Comparison of ENCODE assay signal across 25 cellular contexts in genomic region chr7:87171282-87171934, GRCh38.
"Had no signal": no experiment of that assay in that cellular context is flagged by ENCODE, and none has a peak within 500 bp of the region (broad histone marks: within the 10 kb centered on the region; RNA-seq: fewer than 3 reads in every experiment).

No MANE protein-coding gene starts in this region.

- H3K9me2 ChIP-seq: SK-N-SH had no signal

- FAIRE-seq: HTR-8/SVneo, RCC 7860 had no signal

- H3K27ac Mint-ChIP-seq: T-helper 1 cell treated with Interleukin-12 subunit alpha and Interleukin-12 subunit beta and Interleukin-4 antibody, amounts not matched to agents 30 μg/mL and 1 μg/mL, for 36 hours had no signal

- H3K9ac ChIP-seq: SK-N-SH had no signal

- ATAC-seq: T-cell had no signal

- H3K9me3 ChIP-seq: MG63, SK-N-SH had no signal

- H3K4me2 ChIP-seq: SK-N-SH had no signal

- H3K27ac ChIP-seq: HL-60, RWPE1 had no signal

- H3K4me3 Mint-ChIP-seq: T-cell; T-helper 1 cell treated with Interleukin-12 subunit alpha and Interleukin-12 subunit beta and Interleukin-4 antibody, amounts not matched to agents 30 μg/mL and 1 μg/mL, for 36 hours had no signal

- H3K9me3 Mint-ChIP-seq: T-cell; T-helper 1 cell treated with Interleukin-12 subunit alpha and Interleukin-12 subunit beta and Interleukin-4 antibody, amounts not matched to agents 30 μg/mL and 1 μg/mL, for 36 hours had no signal

- H3K4me3 ChIP-seq: MG63 had no signal

- DNase-seq: Karpas-422, KG1, MG63, NCI-H1092, NCI-H1105 treated with DMSO at 0.1 percent for 48 hours, NCI-H1436, NCI-H187, NCI-H2029, NCI-H2081 treated with DMSO at 0.1 percent for 48 hours, NCI-H2171, NCI-H226, NCI-H446, NCI-H510A, NCI-H524 treated with DMSO at 0.1 percent for 48 hours, NCI-H69, NCI-H774, SHP77, SK-N-SH, SW 1271, T-cell had no signal

- H3K27me3 ChIP-seq: MG63 had no signal

- H3K27me3 Mint-ChIP-seq: T-cell had no signal
